In the genomic region with DNA sequence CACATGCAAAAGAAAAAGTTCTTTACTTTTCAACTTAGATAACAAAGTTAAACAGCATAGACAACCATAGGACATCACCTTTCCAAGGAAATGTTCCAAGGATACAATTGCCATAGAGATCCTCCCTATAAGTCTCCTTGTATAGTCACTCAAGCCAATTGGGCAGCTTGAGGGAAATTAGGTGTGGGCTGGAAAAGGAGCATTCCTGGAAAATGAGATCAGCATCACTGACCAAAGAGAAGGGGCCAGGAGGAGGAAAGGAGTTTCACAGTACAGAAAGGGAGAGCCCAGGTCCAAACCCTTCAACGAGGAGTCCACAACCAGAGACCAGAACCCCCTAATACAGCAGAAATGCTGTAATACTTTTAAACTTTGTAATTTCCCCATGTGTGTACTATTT, we compare ENCODE assay signal across 14 cellular contexts.
"Had no signal": no experiment of that assay in that cellular context is flagged by ENCODE, and none has a peak within 500 bp of the region (broad histone marks: within the 10 kb centered on the region; RNA-seq: fewer than 3 reads in every experiment).

No MANE protein-coding gene starts in this region.

- H3K36me3 ChIP-seq: gastrocnemius medialis, sigmoid colon, stomach, upper lobe of left lung had no signal

- H3K27me3 ChIP-seq: gastrocnemius medialis, sigmoid colon, stomach, testis, upper lobe of left lung had no signal

- H3K4me3 ChIP-seq: gastrocnemius medialis, lung, sigmoid colon, stomach, testis, upper lobe of left lung had no signal

- DNase-seq: activated B cell treated with CpG ODN at 0.5 μM for 24 hours; activated CD4-positive, alpha-beta T cell treated with anti-CD3 and anti-CD28 coated beads, Interleukin-2, amount 10 ng/mL, durations not matched to agents 24 days and 14 days; activated gamma-delta T cell treated with Interleukin-2 at 50 U/mL for 16 hours; amniotic stem cell; effector memory CD4-positive, alpha-beta T cell; gastrocnemius medialis; left colon; sigmoid colon; stimulated activated CD4-positive, alpha-beta T cell treated with anti-CD3 and anti-CD28 coated beads, Interleukin-2, amount 100 ng/mL, for 24 hours; stomach; T-helper 2 cell; testis; upper lobe of left lung had no signal
